2 cellular contexts compared by ENCODE assay signal in genomic region chr20:33166533-33167113, GRCh38.
TF ChIP-seq lines count a peak whose summit lies in the region.

No MANE protein-coding gene starts in this region.

TF ChIP-seq in HCT116, 20 proteins besides CTCF, POLR2A, EP300 and RAD21:
- TF ChIP-seq ATF3 (IDR thresholded peaks at IDR 0.05) (no peak), YY1 (IDR thresholded peaks at IDR 0.05; ENCODE audit: extremely low read depth, insufficient replicate concordance, low read depth, low read length) (no peak), SP1 (IDR thresholded peaks at IDR 0.05; ENCODE audit: low read depth) (no peak), CBX3 (IDR thresholded peaks at IDR 0.05; ENCODE audit: low read depth) (0 out of 2 replicates have a peak, but pooled peaks have one; percentile 18), JUND (IDR thresholded peaks at IDR 0.05) (no peak)

TF ChIP-seq in K562, 482 proteins besides CTCF, POLR2A, EP300 and RAD21:
- no peak for TF ChIP-seq GMEB1 (CRISPR knock-in tag; IDR thresholded peaks at IDR 0.05)
- TF ChIP-seq ADNP (tag; IDR thresholded peaks at IDR 0.05): 0 out of 2 replicates have a peak, but pooled peaks have one; percentile 21
- peak; percentile 45 for TF ChIP-seq RBM25 (IDR thresholded peaks at IDR 0.05; ENCODE audit: low read depth, low read length, severe bottlenecking)
- peak; percentile 52; the same call in 1 of the 2 replicates for TF ChIP-seq BCOR (IDR thresholded peaks at IDR 0.05)
